Comparison of ENCODE assay signal across 20 cellular contexts in the genomic region with DNA sequence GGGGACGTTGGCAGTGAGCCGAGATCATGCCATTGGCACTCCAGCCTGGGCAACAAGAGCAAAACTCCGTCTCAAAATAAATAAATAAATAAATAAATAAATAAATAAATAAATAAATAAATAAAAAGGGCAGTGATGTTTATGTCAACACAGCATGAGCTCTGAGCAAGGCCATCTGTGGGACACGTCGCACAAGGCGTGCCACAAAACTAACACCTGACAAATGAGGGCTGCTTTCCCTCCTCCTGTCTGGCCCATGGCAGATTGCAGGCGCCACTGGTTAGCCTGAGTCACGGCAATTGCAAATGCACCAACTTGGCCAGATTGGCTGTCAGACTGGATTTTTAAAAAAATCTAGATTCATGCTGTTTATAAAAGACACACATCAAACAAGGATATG. TPM values are rescaled to one million over a fixed set of nuclear protein-coding genes. Genes with fewer than 3 reads are reported as not detected.
DNase-seq lines count a peak whose midpoint lies in the region; ATAC-seq and TF ChIP-seq lines count a peak whose summit lies in the region.
"Had no signal": no experiment of that assay in that cellular context is flagged by ENCODE, and none has a peak within 500 bp of the region (broad histone marks: within the 10 kb centered on the region; RNA-seq: fewer than 3 reads in every experiment).

No MANE protein-coding gene starts in this region.

- no peaks in the 10 kb centered on the region for H3K27me3 Mint-ChIP-seq in stimulated activated memory B cell treated with anti-CD40 and anti-IgM and Interleukin-4, amounts not matched to agents 10 μg/mL and 1 μg/mL and 100 μg/mL, for 72 hours
- H3K27me3 Mint-ChIP-seq: activated CD4-positive, alpha-beta memory T cell treated with anti-CD3 and anti-CD28 coated beads for 36 hours; activated T-helper 17 cell treated with anti-CD3 and anti-CD28 coated beads, Interleukin-2, amount 50 U/mL, for 72 hours; CD4-positive, alpha-beta T cell had no signal

- H4K20me1 ChIP-seq in OCI-LY7 (ENCODE audit: insufficient read depth, low read length) = no peaks in the 10 kb centered on the region

- H3K9me3 Mint-ChIP-seq in stimulated activated memory B cell treated with anti-CD40 and anti-IgM and Interleukin-4, amounts not matched to agents 10 μg/mL and 1 μg/mL and 100 μg/mL, for 72 hours = no peaks in the 10 kb centered on the region
- H3K9me3 Mint-ChIP-seq: activated CD4-positive, alpha-beta memory T cell treated with anti-CD3 and anti-CD28 coated beads for 36 hours; activated T-helper 17 cell treated with anti-CD3 and anti-CD28 coated beads, Interleukin-2, amount 50 U/mL, for 72 hours; CD4-positive, alpha-beta T cell; nephron had no signal

- no peak for ATAC-seq in stimulated activated memory B cell treated with anti-CD40 and anti-IgM and Interleukin-4, amounts not matched to agents 10 μg/mL and 1 μg/mL and 100 μg/mL, for 72 hours
- ATAC-seq: activated T-helper 17 cell treated with anti-CD3 and anti-CD28 coated beads, Interleukin-2, amount 50 U/mL, for 72 hours; lower lobe of right lung had no signal

- POLR2A ChIA-PET in OCI-LY7 (lab: Charles Lee) = interaction anchor here (0.7 to 1.5 kb wide), 5 partner anchors 9 to 245 kb away, joined by 3 to 5 read pairs (median 4); no protein-coding TSS in a partner anchor

- no peak overlapping the region for H3K4me3 Mint-ChIP-seq in stimulated activated memory B cell treated with anti-CD40 and anti-IgM and Interleukin-4, amounts not matched to agents 10 μg/mL and 1 μg/mL and 100 μg/mL, for 72 hours
- H3K4me3 Mint-ChIP-seq: activated CD4-positive, alpha-beta memory T cell treated with anti-CD3 and anti-CD28 coated beads for 36 hours; activated T-helper 17 cell treated with anti-CD3 and anti-CD28 coated beads, Interleukin-2, amount 50 U/mL, for 72 hours; CD4-positive, alpha-beta T cell; nephron had no signal

- peaks cover 26% of the 10 kb centered on the region for H3K4me1 ChIP-seq in OCI-LY7 (ENCODE audit: insufficient read depth, low read length, poor library complexity, severe bottlenecking)
- H3K4me1 ChIP-seq in tibial nerve = peaks cover 0 to 9% (median 0%) of the 10 kb centered on the region in 4 donors
- H3K4me1 ChIP-seq: lower lobe of right lung, SJSA1 had no signal

- no peaks in the 10 kb centered on the region for H3K9me2 ChIP-seq in OCI-LY7 (ENCODE audit: insufficient read depth, low read length)

- no peak overlapping the region for H3K4me2 ChIP-seq in OCI-LY7 (ENCODE audit: low read length)

- peaks cover 18% of the 10 kb centered on the region for H3K4me1 Mint-ChIP-seq in stimulated activated memory B cell treated with anti-CD40 and anti-IgM and Interleukin-4, amounts not matched to agents 10 μg/mL and 1 μg/mL and 100 μg/mL, for 72 hours
- H3K4me1 Mint-ChIP-seq: activated T-helper 17 cell treated with anti-CD3 and anti-CD28 coated beads, Interleukin-2, amount 50 U/mL, for 72 hours; nephron had no signal

- H3K4me3 ChIP-seq in OCI-LY7 (ENCODE audit: low read depth, low read length, poor library complexity, severe bottlenecking) = no peak overlapping the region
- no peak overlapping the region for H3K4me3 ChIP-seq in tibial nerve
- H3K4me3 ChIP-seq: lower lobe of right lung, SJSA1, thyroid gland had no signal

- TF ChIP-seq CTCF in OCI-LY7 (conservative IDR thresholded peaks at IDR 0.05; ENCODE audit: low read length) (no peak), tibial nerve (IDR thresholded peaks at IDR 0.05) (no peak)

- peak overlapping the region; percentile 17; the same call in 1 of the 2 replicates for H2AFZ ChIP-seq in OCI-LY7 (ENCODE audit: low read length)

- intact Hi-C loops in OCI-LY7 (cut with micrococcal nuclease; ENCODE audit: unreplicated experiment) = no loop called here

- H3K27ac ChIP-seq in OCI-LY7 (ENCODE audit: low read depth, low read length, poor library complexity, severe bottlenecking) = no peak overlapping the region
- H3K27ac ChIP-seq in epithelial cell of prostate = peak overlapping the region; percentile 39
- H3K27ac ChIP-seq in tibial nerve = no peak overlapping the region
- H3K27ac ChIP-seq: lower lobe of right lung, SJSA1, thyroid gland had no signal

- DNase-seq in DMS53 (lab: John Stamatoyannopoulos, UW) = peak; percentile 68
- DNase-seq in DMS53 treated with DMSO at 0.1 percent for 48 hours (lab: John Stamatoyannopoulos, UW; ENCODE audit: unreplicated experiment) = no peak
- DNase-seq in OCI-LY7 (ENCODE audit: low spot score) = peak; percentile 41
- DNase-seq in epithelial cell of prostate (ENCODE audit: low read depth, low spot score) = peak; percentile 33
- no peak for DNase-seq in stimulated activated CD4-positive, alpha-beta T cell treated with anti-CD3 and anti-CD28 coated beads, Interleukin-2, amount 100 ng/mL, for 48 hours
- no peak for DNase-seq in NOMO-1 (lab: John Stamatoyannopoulos, UW; ENCODE audit: unreplicated experiment in 2 of 2)
- DNase-seq in tibial nerve (ENCODE audit: low spot score in 2 of 2) = no peak
- DNase-seq: 8988T; activated CD4-positive, alpha-beta memory T cell treated with anti-CD3 and anti-CD28 coated beads for 36 hours; CD4-positive, alpha-beta T cell; lower lobe of right lung; NCI-H1092 treated with DMSO at 0.1 percent for 48 hours; NCI-H748 treated with DMSO at 0.1 percent for 48 hours; stimulated activated CD4-positive, alpha-beta T cell treated with anti-CD3 and anti-CD28 coated beads, Interleukin-1b, Interleukin-23, amount 100 ng/mL, for 48 hours; thyroid gland had no signal

- no TSS peak for BruUV-seq in OCI-LY7 (replicated peaks; lab: Mats Ljungman, UMichigan)

- no peak for TF ChIP-seq EP300 in tibial nerve (IDR thresholded peaks at IDR 0.05)

- H3K27ac Mint-ChIP-seq in stimulated activated memory B cell treated with anti-CD40 and anti-IgM and Interleukin-4, amounts not matched to agents 10 μg/mL and 1 μg/mL and 100 μg/mL, for 72 hours = peak overlapping the region; percentile 48
- H3K27ac Mint-ChIP-seq: activated CD4-positive, alpha-beta memory T cell treated with anti-CD3 and anti-CD28 coated beads for 36 hours; activated T-helper 17 cell treated with anti-CD3 and anti-CD28 coated beads, Interleukin-2, amount 50 U/mL, for 72 hours; CD4-positive, alpha-beta T cell; nephron had no signal

- TF ChIP-seq POLR2A in tibial nerve (IDR thresholded peaks at IDR 0.05) = no peak

- H3K79me2 ChIP-seq in OCI-LY7 (ENCODE audit: insufficient read depth, low read depth, low read length) = no peaks in the 10 kb centered on the region

- CTCF ChIA-PET in OCI-LY7 (lab: Charles Lee; ENCODE audit: unreplicated experiment) = interaction anchor here (1.4 kb wide), 1 partner anchor 12 kb away, joined by 5 read pairs; no protein-coding TSS in a partner anchor

- H3K27me3 ChIP-seq in tibial nerve = no peaks in the 10 kb centered on the region
- H3K27me3 ChIP-seq: SJSA1, thyroid gland had no signal

- 85 to 87% methylated on average over 8 of the region's 8 CpGs for WGBS in tibial nerve, 2 donors

- H3K9me3 ChIP-seq in OCI-LY7 (ENCODE audit: low read length) = no peaks in the 10 kb centered on the region
- no peaks in the 10 kb centered on the region for H3K9me3 ChIP-seq in tibial nerve
- H3K9me3 ChIP-seq: lower lobe of right lung, SJSA1, thyroid gland had no signal

- H3K36me3 ChIP-seq in OCI-LY7 (ENCODE audit: insufficient read depth, low read length) (no peaks in the 10 kb centered on the region), tibial nerve (no peaks in the 10 kb centered on the region)
- H3K36me3 ChIP-seq: lower lobe of right lung, SJSA1, thyroid gland had no signal

- no peaks in the 10 kb centered on the region for H3K36me3 Mint-ChIP-seq in stimulated activated memory B cell treated with anti-CD40 and anti-IgM and Interleukin-4, amounts not matched to agents 10 μg/mL and 1 μg/mL and 100 μg/mL, for 72 hours
- H3K36me3 Mint-ChIP-seq: activated CD4-positive, alpha-beta memory T cell treated with anti-CD3 and anti-CD28 coated beads for 36 hours had no signal

RNA-seq across cellular contexts. Expression of a gene that starts 25.9 kb away (rescaled TPM):
- 43.8 and 51.2 TPM in 2 replicates for total RNA-seq in OCI-LY7 (2014; rRNA removed; shearing (Covaris generic))
- total RNA-seq in OCI-LY7 (2022) (52.3 and 54.6 TPM in 2 replicates), tibial nerve (under 1 TPM in 1 of 4 donors, not detected in 3; 0.44 TPM)
- total RNA-seq: fibroblast of villous mesenchyme, SJSA1 had no signal

RNA-seq across cellular contexts. Expression of a gene that starts 41.4 kb away (rescaled TPM):
- 115 and 124 TPM in 2 replicates for total RNA-seq in OCI-LY7 (2014; rRNA removed; shearing (Covaris generic))
- total RNA-seq in OCI-LY7 (2022) (216 and 222 TPM in 2 replicates), tibial nerve (10 to 100 TPM; 30.4 to 50.7 (median 38.3) TPM)

Comparison
In these comparisons a context has a peak if more than half of its experiments do, and no peak if none do; other contexts are left out.
1. DNase-seq: peak in DMS53 (single experiment), OCI-LY7 (single experiment) and epithelial cell of prostate (single experiment); none in DMS53 treated with DMSO at 0.1 percent for 48 hours (single experiment), stimulated activated CD4-positive, alpha-beta T cell treated with anti-CD3 and anti-CD28 coated beads, Interleukin-2, amount 100 ng/mL, for 48 hours (0 of 2), NOMO-1 (0 of 2) and tibial nerve (0 of 2).
2. RNA of a gene that starts 25.9 kb away (total RNA-seq): 43.8 to 54.6 TPM in OCI-LY7; 0.44 TPM in tibial nerve; every median in the first group is over 10 times any median in the second.